In genomic region chr15:31263751-31264533, GRCh38 we compare ENCODE assay signal across 9 cellular contexts.
DNase-seq lines count a peak whose midpoint lies in the region; ATAC-seq and TF ChIP-seq lines count a peak whose summit lies in the region.
"Had no signal": no experiment of that assay in that cellular context is flagged by ENCODE, and none has a peak within 500 bp of the region (broad histone marks: within the 10 kb centered on the region; RNA-seq: fewer than 3 reads in every experiment).

No MANE protein-coding gene starts in this region.

- H3K4me3 Mint-ChIP-seq in IgD-negative memory B cell: peak overlapping the region; percentile 59 to 89 (median 81)
- H3K4me3 Mint-ChIP-seq in activated naive CD8-positive, alpha-beta T cell: peak overlapping the region; percentile 24

- H3K36me3 Mint-ChIP-seq in IgD-negative memory B cell: no peaks in the 10 kb centered on the region
- H3K36me3 Mint-ChIP-seq in activated naive CD8-positive, alpha-beta T cell: no peaks in the 10 kb centered on the region

- ATAC-seq in HG03442 (IDR thresholded peaks at IDR 0.05; ENCODE audit: unreplicated experiment): no peak

- peak; percentile 34 for TF ChIP-seq CTCF in GM06990 (IDR thresholded peaks at IDR 0.05; ENCODE audit: insufficient read depth, low read length, poor library complexity, severe bottlenecking)

- H3K27ac Mint-ChIP-seq in IgD-negative memory B cell: peak overlapping the region; percentile 87 to 98 (median 93)
- peak overlapping the region; percentile 62 for H3K27ac Mint-ChIP-seq in activated naive CD8-positive, alpha-beta T cell

- H3K9me3 Mint-ChIP-seq in IgD-negative memory B cell: no peaks in the 10 kb centered on the region
- no peaks in the 10 kb centered on the region for H3K9me3 Mint-ChIP-seq in activated naive CD8-positive, alpha-beta T cell (ENCODE audit: low read depth)

- H3K4me1 Mint-ChIP-seq in IgD-negative memory B cell: peaks cover 44 to 69% (median 65%) of the 10 kb centered on the region in 3 donors
- H3K4me1 Mint-ChIP-seq in activated naive CD8-positive, alpha-beta T cell (ENCODE audit: low read depth): peaks cover 75% of the 10 kb centered on the region

- no peaks in the 10 kb centered on the region for H3K36me3 ChIP-seq in GM06990 (ENCODE audit: control insufficient read depth, insufficient read depth, low read length)
- H3K36me3 ChIP-seq: ovary had no signal

- no peak overlapping the region for H3K4me3 ChIP-seq in GM06990 (replicated peaks; ENCODE audit: low read depth, low read length)
- H3K4me3 ChIP-seq: ovary had no signal

- H3K27me3 ChIP-seq in GM06990 (replicated peaks; ENCODE audit: control insufficient read depth, insufficient read depth, low read length): no peaks in the 10 kb centered on the region
- H3K27me3 ChIP-seq: ovary had no signal

- DNase-seq in GM06990 (ENCODE audit: extremely low read depth, insufficient read length) (peak; percentile 88), T follicular helper cell (ENCODE audit: low read depth) (peak; percentile 63), kidney tubule cell (ENCODE audit: low spot score) (peak; percentile 88), cortex of kidney (lab: John Stamatoyannopoulos, UW) (no peak)
- peak; percentile 71 for DNase-seq in stimulated activated CD4-positive, alpha-beta T cell treated with anti-CD3 and anti-CD28 coated beads, Interleukin-4, amount 100 ng/mL, for 24 hours

- H3K27me3 Mint-ChIP-seq in IgD-negative memory B cell: no peaks in the 10 kb centered on the region
- H3K27me3 Mint-ChIP-seq in activated naive CD8-positive, alpha-beta T cell: no peaks in the 10 kb centered on the region
